8 cellular contexts compared by ENCODE assay signal in genomic region chr9:129177443-129177790, GRCh38. TPM values are rescaled to one million over a fixed set of nuclear protein-coding genes. Genes with fewer than 3 reads are reported as not detected.
A peak's percentile ranks its signal among the peaks of the same experiment; 100 is the strongest.
DNase-seq lines count a peak whose midpoint lies in the region; ATAC-seq and TF ChIP-seq lines count a peak whose summit lies in the region.

No MANE protein-coding gene starts in this region.

- peaks cover 11% of the 10 kb centered on the region for H3K79me2 ChIP-seq in smooth muscle cell (ENCODE audit: low read depth)

- no peak overlapping the region for H2AFZ ChIP-seq in smooth muscle cell (ENCODE audit: low read depth)

- H3K4me1 Mint-ChIP-seq in activated naive CD4-positive, alpha-beta T cell treated with anti-CD3 and anti-CD28 coated beads, Interleukin-2, amount 10 ng/mL, durations not matched to agents 7 days and 5 days: peaks cover 22% of the 10 kb centered on the region

- H3K4me3 Mint-ChIP-seq in activated naive CD4-positive, alpha-beta T cell treated with anti-CD3 and anti-CD28 coated beads, Interleukin-2, amount 10 ng/mL, durations not matched to agents 7 days and 5 days: peak overlapping the region; percentile 87

- H3K9me3 Mint-ChIP-seq in activated naive CD4-positive, alpha-beta T cell treated with anti-CD3 and anti-CD28 coated beads, Interleukin-2, amount 10 ng/mL, durations not matched to agents 7 days and 5 days: no peaks in the 10 kb centered on the region

- no peaks in the 10 kb centered on the region for H3K9me3 ChIP-seq in smooth muscle cell (replicated peaks; ENCODE audit: low read depth)

- H3K27me3 ChIP-seq in smooth muscle cell (ENCODE audit: low read depth): no peaks in the 10 kb centered on the region

- no peaks in the 10 kb centered on the region for H3K36me3 ChIP-seq in smooth muscle cell (ENCODE audit: low read depth)

- 2% methylated on average over 20 of the region's 56 CpGs for WGBS in smooth muscle cell (ENCODE audit: low lambda C conversion rate)

- TF ChIP-seq CTCF in VCaP (conservative IDR thresholded peaks at IDR 0.05) (no peak; the same call in 1 of the 2 replicates), smooth muscle cell (IDR thresholded peaks at IDR 0.05; ENCODE audit: borderline replicate concordance, insufficient read depth, poor library complexity, severe bottlenecking) (no peak)

- ATAC-seq in HG02970 (IDR thresholded peaks at IDR 0.05; ENCODE audit: low FRiP score, unreplicated experiment): peak; percentile 13

- H3K4me3 ChIP-seq in smooth muscle cell: peak overlapping the region; percentile 98

- CTCF ChIA-PET in activated naive CD4-positive, alpha-beta T cell treated with anti-CD3 and anti-CD28 coated beads, Interleukin-2, amount 10 ng/mL, durations not matched to agents 7 days and 5 days (lab: Charles Lee): interaction anchor here (1.1 to 1.9 kb wide), 5 partner anchors 16 to 447 kb away, joined by 3 to 4 read pairs (median 3); no protein-coding TSS in a partner anchor

- H3K27ac Mint-ChIP-seq in activated naive CD4-positive, alpha-beta T cell treated with anti-CD3 and anti-CD28 coated beads, Interleukin-2, amount 10 ng/mL, durations not matched to agents 7 days and 5 days: no peak overlapping the region

- H3K27me3 Mint-ChIP-seq in activated naive CD4-positive, alpha-beta T cell treated with anti-CD3 and anti-CD28 coated beads, Interleukin-2, amount 10 ng/mL, durations not matched to agents 7 days and 5 days: peaks cover 78% of the 10 kb centered on the region

- DNase-seq in activated naive CD4-positive, alpha-beta T cell treated with anti-CD3 and anti-CD28 coated beads, Interleukin-2, amount 10 ng/mL, durations not matched to agents 7 days and 5 days: peak; percentile 30
- no peak for DNase-seq in activated naive CD4-positive, alpha-beta T cell treated with anti-CD3 and anti-CD28 coated beads, Interleukin-2, amount 50 U/mL, for 16 hours
- DNase-seq in germinal center (ENCODE audit: low spot score) (peak; percentile 74), smooth muscle cell (lab: John Stamatoyannopoulos, UW; ENCODE audit: unreplicated experiment) (no peak), NCI-H1092 treated with DMSO at 0.1 percent for 48 hours (lab: John Stamatoyannopoulos, UW) (no peak), NCI-H446 (lab: John Stamatoyannopoulos, UW) (no peak)

- peaks cover 33% of the 10 kb centered on the region for H3K4me1 ChIP-seq in smooth muscle cell (ENCODE audit: low read depth)

- peak overlapping the region; percentile 77 for H3K27ac ChIP-seq in VCaP
- no peak overlapping the region for H3K27ac ChIP-seq in smooth muscle cell (ENCODE audit: low read depth)

- H3K4me2 ChIP-seq in smooth muscle cell: peak overlapping the region; percentile 85

- peaks cover 19% of the 10 kb centered on the region for H4K20me1 ChIP-seq in smooth muscle cell (ENCODE audit: low read depth)

- H3F3A ChIP-seq in smooth muscle cell (ENCODE audit: low read depth): peaks cover 24% of the 10 kb centered on the region

- H3K36me3 Mint-ChIP-seq in activated naive CD4-positive, alpha-beta T cell treated with anti-CD3 and anti-CD28 coated beads, Interleukin-2, amount 10 ng/mL, durations not matched to agents 7 days and 5 days: no peaks in the 10 kb centered on the region

- H3K9ac ChIP-seq in smooth muscle cell (ENCODE audit: low read depth): no peak overlapping the region

RNA-seq across cellular contexts. Expression of gene IER5L, which starts 0.6 kb away (rescaled TPM):
- total RNA-seq in smooth muscle cell: 23.0 and 28.3 TPM in 2 replicates
- polyA plus RNA-seq in smooth muscle cell: 31.7 and 38.6 TPM in 2 replicates

Comparison
In these comparisons a context has a peak if more than half of its experiments do, and no peak if none do; other contexts are left out.
1. DNase-seq: peak in activated naive CD4-positive, alpha-beta T cell treated with anti-CD3 and anti-CD28 coated beads, Interleukin-2, amount 10 ng/mL, durations not matched to agents 7 days and 5 days (single experiment) and germinal center (single experiment); none in activated naive CD4-positive, alpha-beta T cell treated with anti-CD3 and anti-CD28 coated beads, Interleukin-2, amount 50 U/mL, for 16 hours (single experiment), smooth muscle cell (single experiment), NCI-H1092 treated with DMSO at 0.1 percent for 48 hours (single experiment) and NCI-H446 (0 of 2).